19 cellular contexts compared by ENCODE assay signal in the genomic region with DNA sequence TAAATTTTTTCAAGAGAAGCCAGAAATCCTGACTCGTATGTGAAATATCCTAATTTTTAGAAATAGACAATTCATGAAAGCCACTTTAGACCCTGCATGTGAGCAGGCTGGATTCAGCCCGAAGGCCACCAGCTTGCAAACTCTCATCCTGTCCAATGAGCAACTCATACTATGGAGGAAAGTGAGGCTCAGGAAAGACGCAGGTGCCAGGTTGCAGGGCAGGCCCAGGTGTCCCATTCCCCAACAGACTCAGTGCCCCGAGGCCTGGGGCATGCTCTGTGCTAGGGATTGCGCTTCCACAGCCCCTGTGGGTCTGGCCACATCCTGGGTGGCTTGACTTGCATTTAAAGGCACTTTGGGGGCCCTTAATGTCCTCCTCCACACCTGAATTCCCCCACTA.
"Had no signal": no experiment of that assay in that cellular context is flagged by ENCODE, and none has a peak within 500 bp of the region (broad histone marks: within the 10 kb centered on the region; RNA-seq: fewer than 3 reads in every experiment).

No MANE protein-coding gene starts in this region.

- H2AFZ ChIP-seq: parathyroid adenoma had no signal

- H3K27me3 ChIP-seq: body of pancreas, cardiac muscle cell, left lung, testis had no signal

- H3K4me1 ChIP-seq: body of pancreas, left lung, parathyroid adenoma had no signal

- H3K27ac ChIP-seq: body of pancreas, cardiac muscle cell, left lung, parathyroid adenoma, testis had no signal

- H3K36me3 ChIP-seq: cardiac muscle cell, left lung had no signal

- ATAC-seq: activated CD8-positive, alpha-beta T cell treated with anti-CD3 and anti-CD28 coated beads, Interleukin-2, amount 10 ng/mL, durations not matched to agents 7 days and 5 days; activated naive CD8-positive, alpha-beta T cell treated with anti-CD3 and anti-CD28 coated beads, Interleukin-2, amount 50 U/mL, for 24 hours; body of pancreas; left lung had no signal

- H3K79me2 ChIP-seq: parathyroid adenoma had no signal

- H3K4me3 ChIP-seq: body of pancreas, cardiac muscle cell, left lung, testis had no signal

- DNase-seq: activated CD4-positive, alpha-beta T cell treated with anti-CD3 and anti-CD28 coated beads for 1 hour; activated CD4-positive, alpha-beta T cell treated with anti-CD3 and anti-CD28 coated beads, Interleukin-2, amount 50 U/mL, for 1 hour; activated CD8-positive, alpha-beta T cell treated with anti-CD3 and anti-CD28 coated beads, Interleukin-2, amount 10 ng/mL, durations not matched to agents 7 days and 5 days; activated gamma-delta T cell; activated naive CD4-positive, alpha-beta T cell treated with anti-CD3 and anti-CD28 coated beads, Interleukin-2, amount 50 U/mL, for 16 hours; activated naive CD8-positive, alpha-beta T cell treated with anti-CD3 and anti-CD28 coated beads, Interleukin-2, amount 50 U/mL, for 24 hours; anterior cingulate cortex; body of pancreas; effector CD4-positive, alpha-beta T cell; midbrain; stimulated activated CD4-positive, alpha-beta T cell treated with anti-CD3 and anti-CD28 coated beads, Interleukin-2, amount 100 ng/mL, for 48 hours; stimulated activated CD8-positive, alpha-beta memory T cell treated with anti-CD3 and anti-CD28 coated beads, Interleukin-4, amount 100 ng/mL, for 48 hours; stimulated activated naive CD4-positive, alpha-beta T cell; T-helper 9 cell; testis; trophoblast cell had no signal

- H3K9me3 ChIP-seq: body of pancreas, left lung, testis had no signal
